In the genomic region with DNA sequence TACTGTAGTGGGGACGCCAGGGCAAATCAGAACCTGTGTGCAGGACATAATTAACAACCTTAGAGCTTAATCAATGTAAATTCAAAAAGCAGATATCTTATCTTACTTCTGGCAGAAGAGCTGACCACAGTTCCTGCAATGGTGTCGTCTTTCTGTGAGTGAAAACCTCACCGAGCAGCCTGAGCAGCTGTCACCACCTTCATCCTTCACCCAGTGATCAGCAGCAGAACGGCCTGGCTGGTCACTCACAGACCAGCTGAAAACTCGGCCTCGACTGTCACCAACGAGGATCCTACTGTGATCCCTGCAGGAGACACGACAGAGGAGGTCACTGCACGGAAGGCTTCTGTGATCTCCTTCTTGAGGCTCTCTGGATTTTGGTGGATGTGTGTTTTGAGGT, we compare ENCODE assay signal across 27 cellular contexts.
"Had no signal": no experiment of that assay in that cellular context is flagged by ENCODE, and none has a peak within 500 bp of the region (broad histone marks: within the 10 kb centered on the region; RNA-seq: fewer than 3 reads in every experiment).

No MANE protein-coding gene starts in this region.

- H3K9me3 Mint-ChIP-seq: activated CD8-positive, alpha-beta T cell treated with anti-CD3 and anti-CD28 coated beads for 36 hours; activated T-cell treated with anti-CD3 and anti-CD28 coated beads, Interleukin-2, amount 50 U/mL, for 4 hours; activated T-helper 17 cell treated with anti-CD3 and anti-CD28 coated beads, Interleukin-2, amount 50 U/mL, for 72 hours; mesothelial cell of epicardium; naive thymus-derived CD4-positive, alpha-beta T cell; WTC11 had no signal

- H3K36me3 ChIP-seq: prostate gland had no signal

- H3K4me1 Mint-ChIP-seq: activated T-helper 17 cell treated with anti-CD3 and anti-CD28 coated beads, Interleukin-2, amount 50 U/mL, for 72 hours had no signal

- ATAC-seq: activated CD8-positive, alpha-beta T cell treated with anti-CD3 and anti-CD28 coated beads for 36 hours; activated T-cell treated with anti-CD3 and anti-CD28 coated beads, Interleukin-2, amount 50 U/mL, for 4 hours; activated T-helper 17 cell treated with anti-CD3 and anti-CD28 coated beads, Interleukin-2, amount 50 U/mL, for 72 hours; body of pancreas; esophagus mucosa; left lung; naive thymus-derived CD4-positive, alpha-beta T cell; pancreas; upper lobe of right lung; WTC11 had no signal

- DNase-seq: activated CD4-positive, alpha-beta T cell treated with anti-CD3 and anti-CD28 coated beads, Interleukin-2, amount 50 U/mL, for 1 hour; activated CD8-positive, alpha-beta T cell treated with anti-CD3 and anti-CD28 coated beads for 36 hours; activated gamma-delta T cell treated with Interleukin-2 at 50 U/mL for 16 hours; activated naive CD4-positive, alpha-beta T cell treated with anti-CD3 and anti-CD28 coated beads, Interleukin-2, amount 50 U/mL, for 16 hours; activated T-cell treated with anti-CD3 and anti-CD28 coated beads, Interleukin-2, amount 50 U/mL, for 4 hours; anterior cingulate cortex; body of pancreas; caudate nucleus; foreskin fibroblast; kidney glomerular epithelial cell; left lung; mammary epithelial cell; naive thymus-derived CD4-positive, alpha-beta T cell; nucleus accumbens; pancreas; retina; stimulated activated CD4-positive, alpha-beta T cell treated with anti-CD3 and anti-CD28 coated beads, Interleukin-15, amount 100 ng/mL, for 24 hours; stimulated activated naive CD4-positive, alpha-beta T cell; T-helper 2 cell; tibial artery; upper lobe of right lung had no signal

- H3K27me3 Mint-ChIP-seq: activated CD8-positive, alpha-beta T cell treated with anti-CD3 and anti-CD28 coated beads for 36 hours; activated T-helper 17 cell treated with anti-CD3 and anti-CD28 coated beads, Interleukin-2, amount 50 U/mL, for 72 hours had no signal

- H3K36me3 Mint-ChIP-seq: naive thymus-derived CD4-positive, alpha-beta T cell had no signal

- H3K27ac ChIP-seq: body of pancreas, left lung, pancreas, prostate gland, suprapubic skin, tibial artery, upper lobe of right lung had no signal

- H3K27ac Mint-ChIP-seq: activated CD8-positive, alpha-beta T cell treated with anti-CD3 and anti-CD28 coated beads for 36 hours; activated T-helper 17 cell treated with anti-CD3 and anti-CD28 coated beads, Interleukin-2, amount 50 U/mL, for 72 hours; mesothelial cell of epicardium; naive thymus-derived CD4-positive, alpha-beta T cell; WTC11 had no signal

- H3K4me3 ChIP-seq: body of pancreas, left lung, pancreas, prostate gland, suprapubic skin, tibial artery, upper lobe of right lung had no signal

- H3K27me3 ChIP-seq: body of pancreas, left lung, pancreas, suprapubic skin, tibial artery, upper lobe of right lung had no signal

- H3K4me1 ChIP-seq: body of pancreas, prostate gland had no signal

- H3K4me3 Mint-ChIP-seq: activated CD8-positive, alpha-beta T cell treated with anti-CD3 and anti-CD28 coated beads for 36 hours; activated T-cell treated with anti-CD3 and anti-CD28 coated beads, Interleukin-2, amount 50 U/mL, for 4 hours; activated T-helper 17 cell treated with anti-CD3 and anti-CD28 coated beads, Interleukin-2, amount 50 U/mL, for 72 hours; mesothelial cell of epicardium; naive thymus-derived CD4-positive, alpha-beta T cell; WTC11 had no signal

- H3K9me3 ChIP-seq: body of pancreas, left lung, pancreas, prostate gland, suprapubic skin, tibial artery, upper lobe of right lung had no signal
